ENCODE assay signal across 8 cellular contexts in the genomic region with DNA sequence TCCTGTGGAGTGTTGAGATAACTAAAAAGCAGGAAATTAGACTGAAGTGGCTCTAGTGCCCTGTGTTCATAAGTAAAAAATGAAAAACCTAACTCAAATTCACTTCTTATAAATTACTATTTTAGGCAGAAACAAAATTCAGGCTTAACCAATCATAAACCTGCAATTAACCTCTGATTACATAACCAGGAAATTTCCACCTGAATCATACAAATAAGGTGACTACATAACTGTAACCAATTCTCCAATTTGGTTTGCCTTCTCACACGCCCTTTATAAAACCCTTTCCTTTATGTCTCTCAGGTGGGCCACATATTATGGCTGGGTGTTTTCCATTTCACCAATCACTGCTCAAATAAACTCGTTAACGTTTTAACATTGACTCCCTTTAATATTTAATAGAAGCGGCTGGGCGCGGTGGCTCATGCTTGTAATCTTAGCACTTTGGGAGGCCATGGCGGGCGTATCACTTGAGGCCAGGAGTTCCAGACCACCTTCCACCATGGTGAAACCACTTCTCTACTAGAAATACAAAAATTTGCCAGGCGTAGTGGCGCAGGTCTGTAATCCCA. TPM values are rescaled to one million over a fixed set of nuclear protein-coding genes. Genes with fewer than 3 reads are reported as not detected.
DNase-seq lines count a peak whose midpoint lies in the region; ATAC-seq and TF ChIP-seq lines count a peak whose summit lies in the region.

No MANE protein-coding gene starts in this region.

- no peaks in the 10 kb centered on the region for H3K27me3 Mint-ChIP-seq in activated T-helper 1 cell treated with anti-CD3 and anti-CD28 coated beads, Interleukin-12 subunit alpha, Interleukin-12 subunit beta, Interleukin-2, Interleukin-4 antibody, amounts not matched to agents 30 ng/mL and 10 ng/mL and 1 ng/mL, durations not matched to agents 14 hours and 24 hours and 36 hours (ENCODE audit: insufficient read depth)

- peaks cover 0 to 20% (median 7%) of the 10 kb centered on the region in 12 donors for H3K4me1 ChIP-seq in heart left ventricle
- peaks cover 25% of the 10 kb centered on the region for H3K4me1 ChIP-seq in left ventricle myocardium inferior
- H3K4me1 ChIP-seq in skeletal muscle satellite cell (ENCODE audit: control insufficient read depth, insufficient read depth, low read length), result peaks cover 4% of the 10 kb centered on the region

- H3K9me3 ChIP-seq in heart left ventricle (no peaks in the 10 kb centered on the region), left ventricle myocardium inferior (replicated peaks) (no peaks in the 10 kb centered on the region), skeletal muscle satellite cell (replicated peaks; ENCODE audit: low read length) (no peaks in the 10 kb centered on the region)

- ATAC-seq in heart left ventricle (no peak), GM18873 (IDR thresholded peaks at IDR 0.05; ENCODE audit: low FRiP score, unreplicated experiment) (no peak)

- TF ChIP-seq CTCF in heart left ventricle (IDR thresholded peaks at IDR 0.05), result no peak
- TF ChIP-seq CTCF in left ventricle myocardium inferior (IDR thresholded peaks at IDR 0.05; ENCODE audit: borderline replicate concordance), result no peak

- TF ChIP-seq POLR2A in heart left ventricle (IDR thresholded peaks at IDR 0.05), result no peak

- peak overlapping the region; percentile 76 for H3K4me2 ChIP-seq in skeletal muscle satellite cell (ENCODE audit: low read length)

- H3K27me3 ChIP-seq in heart left ventricle (no peaks in the 10 kb centered on the region), left ventricle myocardium inferior (ENCODE audit: low read depth) (no peaks in the 10 kb centered on the region), skeletal muscle satellite cell (ENCODE audit: control insufficient read depth, insufficient read depth, low read length) (no peaks in the 10 kb centered on the region)

- H3K36me3 ChIP-seq in heart left ventricle, result peaks cover 0 to 26% (median 17%) of the 10 kb centered on the region in 9 donors
- H3K36me3 ChIP-seq in left ventricle myocardium inferior, result peaks cover 25% of the 10 kb centered on the region
- peaks cover 5% of the 10 kb centered on the region for H3K36me3 ChIP-seq in skeletal muscle satellite cell (ENCODE audit: insufficient read depth, low read length)

- WGBS in heart left ventricle, 4 donors, result 2 to 4% (median 3%) methylated on average over 10 of the region's 10 CpGs

- H3K4me1 Mint-ChIP-seq in activated T-helper 1 cell treated with anti-CD3 and anti-CD28 coated beads, Interleukin-12 subunit alpha, Interleukin-12 subunit beta, Interleukin-2, Interleukin-4 antibody, amounts not matched to agents 30 ng/mL and 10 ng/mL and 1 ng/mL, durations not matched to agents 14 hours and 24 hours and 36 hours (ENCODE audit: low read depth), result peaks cover 23% of the 10 kb centered on the region

- peak overlapping the region; percentile 72 for H3K27ac Mint-ChIP-seq in activated T-helper 1 cell treated with anti-CD3 and anti-CD28 coated beads, Interleukin-12 subunit alpha, Interleukin-12 subunit beta, Interleukin-2, Interleukin-4 antibody, amounts not matched to agents 30 ng/mL and 10 ng/mL and 1 ng/mL, durations not matched to agents 14 hours and 24 hours and 36 hours

- peak overlapping the region; percentile 53 to 89 (median 78) for H3K27ac ChIP-seq in heart left ventricle
- peak overlapping the region; percentile 79 for H3K27ac ChIP-seq in left ventricle myocardium inferior (replicated peaks)

- H3K36me3 Mint-ChIP-seq in activated T-helper 1 cell treated with anti-CD3 and anti-CD28 coated beads, Interleukin-12 subunit alpha, Interleukin-12 subunit beta, Interleukin-2, Interleukin-4 antibody, amounts not matched to agents 30 ng/mL and 10 ng/mL and 1 ng/mL, durations not matched to agents 14 hours and 24 hours and 36 hours (ENCODE audit: low read depth), result peaks cover 22% of the 10 kb centered on the region

- DNase-seq in heart left ventricle (peak in 1 of 5 donors; percentile 12), cardiac septum (ENCODE audit: low spot score) (no peak), left ventricle myocardium inferior (no peak), HT-29 (ENCODE audit: low spot score) (no peak), occipital lobe (lab: John Stamatoyannopoulos, UW) (no peak)
- no peak for DNase-seq in activated T-helper 1 cell treated with anti-CD3 and anti-CD28 coated beads, Interleukin-12 subunit alpha, Interleukin-12 subunit beta, Interleukin-2, Interleukin-4 antibody, amounts not matched to agents 30 ng/mL and 10 ng/mL and 1 ng/mL, durations not matched to agents 14 hours and 24 hours and 36 hours (ENCODE audit: low spot score)

- peaks cover 16% of the 10 kb centered on the region for H3K9me3 Mint-ChIP-seq in activated T-helper 1 cell treated with anti-CD3 and anti-CD28 coated beads, Interleukin-12 subunit alpha, Interleukin-12 subunit beta, Interleukin-2, Interleukin-4 antibody, amounts not matched to agents 30 ng/mL and 10 ng/mL and 1 ng/mL, durations not matched to agents 14 hours and 24 hours and 36 hours

- H3K4me3 ChIP-seq in heart left ventricle (peak overlapping the region; percentile 52 to 97 (median 88)), left ventricle myocardium inferior (peak overlapping the region; percentile 87), skeletal muscle satellite cell (ENCODE audit: low read length) (peak overlapping the region; percentile 84)

- H3K4me3 Mint-ChIP-seq in activated T-helper 1 cell treated with anti-CD3 and anti-CD28 coated beads, Interleukin-12 subunit alpha, Interleukin-12 subunit beta, Interleukin-2, Interleukin-4 antibody, amounts not matched to agents 30 ng/mL and 10 ng/mL and 1 ng/mL, durations not matched to agents 14 hours and 24 hours and 36 hours, result peak overlapping the region; percentile 96

- intact Hi-C loops in heart left ventricle (cut with DNase I) (loop anchor here in 1 of 10 donors (2.0 kb wide), 1 partner anchor 122 kb away; a partner anchor contains a TSS), cardiac septum (cut with DNase I) (loop anchor here (5.0 kb wide), 1 partner anchor 119 kb away; no protein-coding TSS in a partner anchor), left ventricle myocardium inferior (cut with micrococcal nuclease) (no loop called here)
- intact Hi-C loops in activated T-helper 1 cell treated with anti-CD3 and anti-CD28 coated beads, Interleukin-12 subunit alpha, Interleukin-12 subunit beta, Interleukin-2, Interleukin-4 antibody, amounts not matched to agents 30 ng/mL and 10 ng/mL and 1 ng/mL, durations not matched to agents 14 hours and 24 hours and 36 hours (cut with micrococcal nuclease), result loop anchor here (10.0 kb wide), 2 partner anchors 412 to 492 kb away; a partner anchor contains a TSS

- H3K9ac ChIP-seq in skeletal muscle satellite cell (ENCODE audit: low read depth, low read length), result peak overlapping the region; percentile 85

RNA-seq across cellular contexts. Expression of a gene that starts 22.9 kb away (rescaled TPM):
- 1 to 10 TPM in 8 of 9 donors, under 1 TPM in 1; 0.75 to 2.9 (median 1.5) TPM for total RNA-seq in heart left ventricle
- under 1 TPM; 0.34 to 0.35 TPM for polyA plus RNA-seq in heart left ventricle
- total RNA-seq in cardiac septum, result 0.81 TPM
- 12.1 and 14.1 TPM in 2 replicates for total RNA-seq in activated T-helper 1 cell treated with anti-CD3 and anti-CD28 coated beads, Interleukin-12 subunit alpha, Interleukin-12 subunit beta, Interleukin-2, Interleukin-4 antibody, amounts not matched to agents 30 ng/mL and 10 ng/mL and 1 ng/mL, durations not matched to agents 14 hours and 24 hours and 36 hours
- 1.9 TPM for total RNA-seq in left ventricle myocardium inferior
- total RNA-seq in skeletal muscle satellite cell (2012; rRNA removed), result 9.4 and 12.9 TPM in 2 replicates
- total RNA-seq in HT-29 (2014; rRNA removed; shearing (Covaris generic)), result 0.10 and 0.70 TPM in 2 replicates
- 24.8 TPM for total RNA-seq in occipital lobe
